Comparison of ENCODE assay signal across 8 cellular contexts in the genomic region with DNA sequence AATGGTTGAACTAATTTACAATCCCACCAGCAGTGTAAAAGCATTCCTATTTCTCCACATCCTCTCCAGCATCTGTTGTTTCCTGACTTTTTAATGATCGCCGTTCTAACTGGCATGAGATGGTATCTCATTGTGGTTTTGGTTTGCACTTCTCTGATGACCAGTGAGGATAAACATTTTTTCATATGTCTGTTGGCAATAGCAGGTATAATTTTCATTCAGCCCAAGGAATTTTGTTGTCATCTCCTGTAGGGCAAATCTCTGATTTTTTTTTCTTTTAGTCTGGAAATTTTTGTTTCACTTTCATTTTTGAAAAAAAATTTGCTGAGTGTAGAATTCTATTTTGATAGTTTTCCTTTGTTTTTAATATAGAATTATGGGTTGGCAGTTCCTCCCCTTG.
DNase-seq lines count a peak whose midpoint lies in the region; ATAC-seq and TF ChIP-seq lines count a peak whose summit lies in the region.
"Not testable (repeated sequence)": the region's sequence is repeated elsewhere in the genome, so short reads cannot be mapped to it uniquely, and the experiment has no call there.

No MANE protein-coding gene starts in this region.

- H3K27me3 Mint-ChIP-seq in CD8-positive, alpha-beta T cell (ENCODE audit: low read depth); activated CD4-positive, alpha-beta T cell treated with anti-CD3 and anti-CD28 coated beads, Interleukin-2, amount 10 ng/mL, durations not matched to agents 7 days and 5 days; activated naive CD4-positive, alpha-beta T cell treated with anti-CD3 and anti-CD28 coated beads, Interleukin-2, amount 50 U/mL, for 24 hours; central memory CD8-positive, alpha-beta T cell; naive thymus-derived CD4-positive, alpha-beta T cell; stimulated activated naive CD8-positive, alpha-beta T cell treated with anti-CD3 and anti-CD28 coated beads, Interleukin-15, amount 100 ng/mL, for 72 hours: not testable (repeated sequence)

- H3K27ac Mint-ChIP-seq in CD8-positive, alpha-beta T cell; activated CD4-positive, alpha-beta T cell treated with anti-CD3 and anti-CD28 coated beads, Interleukin-2, amount 10 ng/mL, durations not matched to agents 7 days and 5 days; activated naive CD4-positive, alpha-beta T cell treated with anti-CD3 and anti-CD28 coated beads, Interleukin-2, amount 50 U/mL, for 24 hours; stimulated activated naive CD8-positive, alpha-beta T cell treated with anti-CD3 and anti-CD28 coated beads, Interleukin-15, amount 100 ng/mL, for 72 hours: not testable (repeated sequence)
- peak overlapping the region; percentile 20 for H3K27ac Mint-ChIP-seq in central memory CD8-positive, alpha-beta T cell (ENCODE audit: low read depth)
- peak overlapping the region in 1 of 9 donors; percentile 15 for H3K27ac Mint-ChIP-seq in naive thymus-derived CD4-positive, alpha-beta T cell

- not testable (repeated sequence) for H3K9me3 ChIP-seq in CD8-positive, alpha-beta T cell (ENCODE audit: low read length); naive thymus-derived CD4-positive, alpha-beta T cell (ENCODE audit: control insufficient read depth in 2 of 3, low read length in 3 of 3)

- H3K36me3 ChIP-seq in CD8-positive, alpha-beta T cell (ENCODE audit: insufficient read depth, low read length); naive thymus-derived CD4-positive, alpha-beta T cell (ENCODE audit: control insufficient read depth in 2 of 3, insufficient read depth in 3 of 3, low read length in 3 of 3): not testable (repeated sequence)

- not testable (repeated sequence) for ATAC-seq in CD8-positive, alpha-beta T cell; central memory CD8-positive, alpha-beta T cell (replicated peaks; ENCODE audit: extremely low read depth, poor library complexity, severe bottlenecking); naive thymus-derived CD4-positive, alpha-beta T cell; stimulated activated naive CD8-positive, alpha-beta T cell treated with anti-CD3 and anti-CD28 coated beads, Interleukin-15, amount 100 ng/mL, for 72 hours

- H3K9me3 Mint-ChIP-seq in CD8-positive, alpha-beta T cell; activated CD4-positive, alpha-beta T cell treated with anti-CD3 and anti-CD28 coated beads, Interleukin-2, amount 10 ng/mL, durations not matched to agents 7 days and 5 days; activated naive CD4-positive, alpha-beta T cell treated with anti-CD3 and anti-CD28 coated beads, Interleukin-2, amount 50 U/mL, for 24 hours; central memory CD8-positive, alpha-beta T cell; naive thymus-derived CD4-positive, alpha-beta T cell; stimulated activated naive CD8-positive, alpha-beta T cell treated with anti-CD3 and anti-CD28 coated beads, Interleukin-15, amount 100 ng/mL, for 72 hours: not testable (repeated sequence)

- intact Hi-C loops in CD8-positive, alpha-beta T cell (cut with DNase I, micrococcal nuclease); naive thymus-derived CD4-positive, alpha-beta T cell (cut with micrococcal nuclease): not testable (repeated sequence)

- not testable (repeated sequence) for DNase-seq in CD8-positive, alpha-beta T cell; activated CD4-positive, alpha-beta T cell treated with anti-CD3 and anti-CD28 coated beads, Interleukin-2, amount 10 ng/mL, durations not matched to agents 7 days and 5 days; central memory CD8-positive, alpha-beta T cell (ENCODE audit: low spot score in 2 of 2); naive thymus-derived CD4-positive, alpha-beta T cell; stimulated activated naive CD8-positive, alpha-beta T cell treated with anti-CD3 and anti-CD28 coated beads, Interleukin-15, amount 100 ng/mL, for 72 hours
- DNase-seq in HS-5 (ENCODE audit: low read depth) (peak; percentile 6), RPMI7951 (ENCODE audit: low read depth) (peak; percentile 11)

- not testable (repeated sequence) for H3K36me3 Mint-ChIP-seq in CD8-positive, alpha-beta T cell; activated CD4-positive, alpha-beta T cell treated with anti-CD3 and anti-CD28 coated beads, Interleukin-2, amount 10 ng/mL, durations not matched to agents 7 days and 5 days (ENCODE audit: low read depth); activated naive CD4-positive, alpha-beta T cell treated with anti-CD3 and anti-CD28 coated beads, Interleukin-2, amount 50 U/mL, for 24 hours; central memory CD8-positive, alpha-beta T cell (ENCODE audit: insufficient read depth); naive thymus-derived CD4-positive, alpha-beta T cell

- POLR2A ChIA-PET in CD8-positive, alpha-beta T cell (lab: Charles Lee); activated CD4-positive, alpha-beta T cell treated with anti-CD3 and anti-CD28 coated beads, Interleukin-2, amount 10 ng/mL, durations not matched to agents 7 days and 5 days (lab: Charles Lee); naive thymus-derived CD4-positive, alpha-beta T cell (lab: Charles Lee): not testable (repeated sequence)

- CTCF ChIA-PET in CD8-positive, alpha-beta T cell (lab: Charles Lee); naive thymus-derived CD4-positive, alpha-beta T cell (lab: Charles Lee): not testable (repeated sequence)
- CTCF ChIA-PET in activated CD4-positive, alpha-beta T cell treated with anti-CD3 and anti-CD28 coated beads, Interleukin-2, amount 10 ng/mL, durations not matched to agents 7 days and 5 days (lab: Charles Lee), result interaction anchor here (0.6 kb wide), 1 partner anchor 116 kb away, joined by 3 read pairs; no protein-coding TSS in a partner anchor

- not testable (repeated sequence) for H3K4me3 ChIP-seq in CD8-positive, alpha-beta T cell (ENCODE audit: low read depth, low read length); naive thymus-derived CD4-positive, alpha-beta T cell (ENCODE audit: low read length)

- not testable (repeated sequence) for H3K4me1 ChIP-seq in CD8-positive, alpha-beta T cell (ENCODE audit: insufficient read depth, low read length); naive thymus-derived CD4-positive, alpha-beta T cell (ENCODE audit: control insufficient read depth in 2 of 2, insufficient read depth in 2 of 2, low read length in 2 of 2)

- not testable (repeated sequence) for TF ChIP-seq CTCF in CD8-positive, alpha-beta T cell (IDR thresholded peaks at IDR 0.05)

- not testable (repeated sequence) for H3K27ac ChIP-seq in CD8-positive, alpha-beta T cell (ENCODE audit: low read depth, low read length); naive thymus-derived CD4-positive, alpha-beta T cell (ENCODE audit: low read depth, low read length)

- H3K4me3 Mint-ChIP-seq in CD8-positive, alpha-beta T cell, result peak overlapping the region; percentile 51
- H3K4me3 Mint-ChIP-seq in activated CD4-positive, alpha-beta T cell treated with anti-CD3 and anti-CD28 coated beads, Interleukin-2, amount 10 ng/mL, durations not matched to agents 7 days and 5 days, result peak overlapping the region; percentile 71
- peak overlapping the region; percentile 37 for H3K4me3 Mint-ChIP-seq in activated naive CD4-positive, alpha-beta T cell treated with anti-CD3 and anti-CD28 coated beads, Interleukin-2, amount 50 U/mL, for 24 hours
- H3K4me3 Mint-ChIP-seq in central memory CD8-positive, alpha-beta T cell, result peak overlapping the region; percentile 42
- peak overlapping the region; percentile 8 to 89 (median 60) for H3K4me3 Mint-ChIP-seq in naive thymus-derived CD4-positive, alpha-beta T cell
- H3K4me3 Mint-ChIP-seq in stimulated activated naive CD8-positive, alpha-beta T cell treated with anti-CD3 and anti-CD28 coated beads, Interleukin-15, amount 100 ng/mL, for 72 hours, result peak overlapping the region; percentile 67 to 71

- not testable (repeated sequence) for H3K4me1 Mint-ChIP-seq in CD8-positive, alpha-beta T cell (ENCODE audit: low read depth); activated CD4-positive, alpha-beta T cell treated with anti-CD3 and anti-CD28 coated beads, Interleukin-2, amount 10 ng/mL, durations not matched to agents 7 days and 5 days; central memory CD8-positive, alpha-beta T cell; naive thymus-derived CD4-positive, alpha-beta T cell; stimulated activated naive CD8-positive, alpha-beta T cell treated with anti-CD3 and anti-CD28 coated beads, Interleukin-15, amount 100 ng/mL, for 72 hours
- peaks cover 13% of the 10 kb centered on the region for H3K4me1 Mint-ChIP-seq in activated naive CD4-positive, alpha-beta T cell treated with anti-CD3 and anti-CD28 coated beads, Interleukin-2, amount 50 U/mL, for 24 hours

- not testable (repeated sequence) for H3K27me3 ChIP-seq in CD8-positive, alpha-beta T cell (ENCODE audit: insufficient read depth, low read length); naive thymus-derived CD4-positive, alpha-beta T cell (ENCODE audit: control insufficient read depth in 2 of 2, insufficient read depth in 2 of 2, low read length in 2 of 2)
